ENCODE assay signal across 2 cellular contexts in genomic region chr3:195238626-195239118, GRCh38.
TF ChIP-seq lines count a peak whose summit lies in the region.

No MANE protein-coding gene starts in this region.

TF ChIP-seq in liver, 16 proteins besides CTCF, POLR2A, EP300 and RAD21:
- TF ChIP-seq MAX (IDR thresholded peaks at IDR 0.05) (no peak), NR2F2 (IDR thresholded peaks at IDR 0.05) (peak; percentile 81), ZBTB33 (IDR thresholded peaks at IDR 0.05) (no peak), RXRA (IDR thresholded peaks at IDR 0.05) (peak in 1 of 2 donors; percentile 46), SP1 (IDR thresholded peaks at IDR 0.05) (peak; percentile 70)

TF ChIP-seq in HepG2, 621 proteins besides CTCF, POLR2A, EP300 and RAD21:
- TF ChIP-seq ZNF577 (CRISPR knock-in tag; IDR thresholded peaks at IDR 0.05; ENCODE audit: borderline replicate concordance, low read depth) (no peak), ZNF724P (CRISPR knock-in tag; IDR thresholded peaks at IDR 0.05; ENCODE audit: borderline replicate concordance) (no peak)
